In genomic region chr2:226300487-226300886, GRCh38 we compare ENCODE assay signal across 21 cellular contexts.
DNase-seq lines count a peak whose midpoint lies in the region; ATAC-seq, FAIRE-seq and TF ChIP-seq lines count a peak whose summit lies in the region.
"Had no signal": no experiment of that assay in that cellular context is flagged by ENCODE, and none has a peak within 500 bp of the region (broad histone marks: within the 10 kb centered on the region; RNA-seq: fewer than 3 reads in every experiment).

No MANE protein-coding gene starts in this region.

- no peaks in the 10 kb centered on the region for H3K36me3 ChIP-seq in hepatocyte (replicated peaks; ENCODE audit: insufficient read depth, low read depth)
- H3K36me3 ChIP-seq: BLaER1 treated with 17β-estradiol and CSF1 and Interleukin-3, amounts not matched to agents 10 nM and 100 nM; MG63; neural progenitor cell had no signal

- no peaks in the 10 kb centered on the region for H3K9me3 ChIP-seq in hepatocyte (ENCODE audit: low read depth)
- H3K9me3 ChIP-seq: MG63 had no signal

- no peaks in the 10 kb centered on the region for H3K36me3 Mint-ChIP-seq in activated B cell treated with CpG ODN at 0.5 μM for 24 hours (ENCODE audit: low read depth)
- H3K36me3 Mint-ChIP-seq: memory B cell; neural progenitor cell; stimulated activated naive B cell treated with anti-CD40 and anti-IgM and Interleukin-4, amounts not matched to agents 10 μg/mL and 1 μg/mL and 100 μg/mL, for 72 hours had no signal

- FAIRE-seq in RCC 7860 (lab: Jason Lieb, UNC): no peak
- FAIRE-seq: endometrium had no signal

- H3K27me3 ChIP-seq in hepatocyte: no peaks in the 10 kb centered on the region
- H3K27me3 ChIP-seq: BLaER1 treated with 17β-estradiol and CSF1 and Interleukin-3, amounts not matched to agents 10 nM and 100 nM; MG63; neural progenitor cell had no signal

- no peak overlapping the region for H3K4me3 ChIP-seq in hepatocyte
- H3K4me3 ChIP-seq: BLaER1 treated with 17β-estradiol and CSF1 and Interleukin-3, amounts not matched to agents 10 nM and 100 nM; MG63; neural progenitor cell; PC-9 had no signal

- H2AFZ ChIP-seq in hepatocyte: no peak overlapping the region
- H2AFZ ChIP-seq: neural progenitor cell, PC-9 had no signal

- intact Hi-C loops in activated B cell treated with CpG ODN at 0.5 μM for 24 hours (cut with micrococcal nuclease): no loop called here
- intact Hi-C loops in Right ventricle myocardium inferior (cut with DNase I): no loop called here

- WGBS in hepatocyte (ENCODE audit: low lambda C conversion rate, missing lambda C conversion rate): 82% methylated on average over 3 of the region's 3 CpGs

- peaks cover 12% of the 10 kb centered on the region for H3K4me1 Mint-ChIP-seq in activated B cell treated with CpG ODN at 0.5 μM for 24 hours
- H3K4me1 Mint-ChIP-seq: central memory CD8-positive, alpha-beta T cell; neural progenitor cell had no signal

- H3K9me2 ChIP-seq in hepatocyte (replicated peaks; ENCODE audit: insufficient read depth): no peaks in the 10 kb centered on the region

- no peak overlapping the region for H3K27ac ChIP-seq in hepatocyte
- H3K27ac ChIP-seq: BLaER1 treated with 17β-estradiol and CSF1 and Interleukin-3, amounts not matched to agents 10 nM and 100 nM; neural progenitor cell; PC-9 had no signal

- ATAC-seq in GM18867 (IDR thresholded peaks at IDR 0.05; ENCODE audit: unreplicated experiment) (peak; percentile 97), GM21529 (IDR thresholded peaks at IDR 0.05; ENCODE audit: unreplicated experiment) (peak; percentile 80), HG03378 (IDR thresholded peaks at IDR 0.05; ENCODE audit: unreplicated experiment) (peak; percentile 78), activated B cell treated with CpG ODN at 0.5 μM for 24 hours (ENCODE audit: low read depth) (peak; percentile 58), Right ventricle myocardium inferior (no peak)
- ATAC-seq: sciatic nerve had no signal

- H3K27ac Mint-ChIP-seq in activated B cell treated with CpG ODN at 0.5 μM for 24 hours: no peak overlapping the region
- H3K27ac Mint-ChIP-seq: memory B cell; neural progenitor cell; stimulated activated naive B cell treated with anti-CD40 and anti-IgM and Interleukin-4, amounts not matched to agents 10 μg/mL and 1 μg/mL and 100 μg/mL, for 72 hours; T-helper 1 cell treated with Interleukin-12 subunit alpha and Interleukin-12 subunit beta and Interleukin-4 antibody, amounts not matched to agents 30 μg/mL and 1 μg/mL, for 36 hours had no signal

- no peaks in the 10 kb centered on the region for H3K79me2 ChIP-seq in hepatocyte

- TF ChIP-seq CTCF in activated B cell treated with CpG ODN at 0.5 μM for 24 hours (IDR thresholded peaks at IDR 0.05) (no peak), hepatocyte (IDR thresholded peaks at IDR 0.05; ENCODE audit: poor library complexity) (no peak)

- DNase-seq in activated B cell treated with CpG ODN at 0.5 μM for 24 hours: no peak
- no peak for DNase-seq in hepatocyte (ENCODE audit: low spot score)
- DNase-seq in Right ventricle myocardium inferior (ENCODE audit: missing footprints): no peak
- no peak for DNase-seq in RCC 7860 (ENCODE audit: low spot score)
- no peak for DNase-seq in GM19238 (ENCODE audit: insufficient read length, low spot score)
- DNase-seq: activated CD4-positive, alpha-beta T cell treated with anti-CD3 and anti-CD28 coated beads for 48 hours; activated T-cell treated with anti-CD3 and anti-CD28 coated beads, Interleukin-2, amount 50 U/mL, for 1 hour; foreskin melanocyte; MG63; PC-9; stimulated activated naive B cell treated with anti-CD40 and anti-IgM and Interleukin-4, amounts not matched to agents 10 μg/mL and 1 μg/mL and 100 μg/mL, for 72 hours had no signal

- H3K4me3 Mint-ChIP-seq in activated B cell treated with CpG ODN at 0.5 μM for 24 hours: no peak overlapping the region
- H3K4me3 Mint-ChIP-seq: central memory CD8-positive, alpha-beta T cell; memory B cell; neural progenitor cell; stimulated activated naive B cell treated with anti-CD40 and anti-IgM and Interleukin-4, amounts not matched to agents 10 μg/mL and 1 μg/mL and 100 μg/mL, for 72 hours; T-helper 1 cell treated with Interleukin-12 subunit alpha and Interleukin-12 subunit beta and Interleukin-4 antibody, amounts not matched to agents 30 μg/mL and 1 μg/mL, for 36 hours had no signal

- no peaks in the 10 kb centered on the region for H3K9me3 Mint-ChIP-seq in activated B cell treated with CpG ODN at 0.5 μM for 24 hours
- H3K9me3 Mint-ChIP-seq: central memory CD8-positive, alpha-beta T cell; memory B cell; T-helper 1 cell treated with Interleukin-12 subunit alpha and Interleukin-12 subunit beta and Interleukin-4 antibody, amounts not matched to agents 30 μg/mL and 1 μg/mL, for 36 hours had no signal

- CTCF ChIA-PET in activated B cell treated with CpG ODN at 0.5 μM for 24 hours (lab: Charles Lee): interaction anchor here (0.6 kb wide), 1 partner anchor 502 kb away, joined by 3 read pairs; no protein-coding TSS in a partner anchor

- no peaks in the 10 kb centered on the region for H3K4me1 ChIP-seq in hepatocyte (ENCODE audit: insufficient read depth)
- H3K4me1 ChIP-seq: neural progenitor cell had no signal

- no peaks in the 10 kb centered on the region for H3K27me3 Mint-ChIP-seq in activated B cell treated with CpG ODN at 0.5 μM for 24 hours
- H3K27me3 Mint-ChIP-seq: central memory CD8-positive, alpha-beta T cell; stimulated activated naive B cell treated with anti-CD40 and anti-IgM and Interleukin-4, amounts not matched to agents 10 μg/mL and 1 μg/mL and 100 μg/mL, for 72 hours had no signal

- no peak overlapping the region for H3K4me2 ChIP-seq in hepatocyte
- H3K4me2 ChIP-seq: neural progenitor cell, PC-9 had no signal

- no peaks in the 10 kb centered on the region for H4K20me1 ChIP-seq in hepatocyte (ENCODE audit: insufficient read depth, poor library complexity, severe bottlenecking)
- H4K20me1 ChIP-seq: BLaER1 treated with 17β-estradiol and CSF1 and Interleukin-3, amounts not matched to agents 10 nM and 100 nM had no signal

- POLR2A ChIA-PET in activated B cell treated with CpG ODN at 0.5 μM for 24 hours (lab: Charles Lee): no interaction called here
